In the genomic region with DNA sequence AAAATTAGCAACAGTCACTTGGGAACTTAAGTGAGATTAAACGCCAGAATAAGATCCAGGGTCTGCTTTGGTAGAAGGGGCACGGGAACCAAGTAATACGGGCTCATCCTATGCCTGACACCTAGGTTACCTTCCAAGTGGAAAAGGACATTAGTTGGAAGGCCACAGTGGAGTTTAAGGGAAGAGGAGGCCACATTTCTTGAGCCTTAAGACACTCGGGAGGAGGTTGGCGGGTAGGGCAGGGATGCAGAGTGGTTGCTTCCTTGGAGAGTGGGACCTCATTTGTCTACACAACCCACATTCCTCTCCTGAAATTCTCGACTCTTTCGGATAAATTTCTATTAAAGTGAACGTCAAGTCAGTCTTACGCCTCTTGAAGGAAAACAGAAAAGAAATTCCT, we compare ENCODE assay signal across 9 cellular contexts. TPM values are rescaled to one million over a fixed set of nuclear protein-coding genes. Genes with fewer than 3 reads are reported as not detected.
DNase-seq lines count a peak whose midpoint lies in the region; ATAC-seq and TF ChIP-seq lines count a peak whose summit lies in the region.
"Had no signal": no experiment of that assay in that cellular context is flagged by ENCODE, and none has a peak within 500 bp of the region (broad histone marks: within the 10 kb centered on the region; RNA-seq: fewer than 3 reads in every experiment).

No MANE protein-coding gene starts in this region.

- ATAC-seq in upper lobe of right lung = no peak
- ATAC-seq in HG02938 (IDR thresholded peaks at IDR 0.05; ENCODE audit: unreplicated experiment) = no peak

- intact Hi-C loops in upper lobe of right lung (cut with DNase I) = no loop called here

- H3K27me3 ChIP-seq in mucosa of stomach (ENCODE audit: control insufficient read depth, insufficient read depth, low read length) = no peaks in the 10 kb centered on the region
- no peaks in the 10 kb centered on the region for H3K27me3 ChIP-seq in upper lobe of right lung

- no peak for TF ChIP-seq CTCF in choroid plexus epithelial cell (conservative IDR thresholded peaks at IDR 0.05; ENCODE audit: low read depth, low read length)
- TF ChIP-seq CTCF in upper lobe of right lung (IDR thresholded peaks at IDR 0.05) = no peak

- H3K9me3 Mint-ChIP-seq in activated naive CD4-positive, alpha-beta T cell treated with anti-CD3 and anti-CD28 coated beads, Interleukin-2, amount 50 U/mL, for 24 hours = peaks cover 7% of the 10 kb centered on the region

- H3K27ac Mint-ChIP-seq in activated naive CD4-positive, alpha-beta T cell treated with anti-CD3 and anti-CD28 coated beads, Interleukin-2, amount 50 U/mL, for 24 hours = peak overlapping the region; percentile 61

- H3K4me3 Mint-ChIP-seq in activated naive CD4-positive, alpha-beta T cell treated with anti-CD3 and anti-CD28 coated beads, Interleukin-2, amount 50 U/mL, for 24 hours = peak overlapping the region; percentile 92

- H3K36me3 ChIP-seq in mucosa of stomach (ENCODE audit: control insufficient read depth, insufficient read depth, low read length) (no peaks in the 10 kb centered on the region), upper lobe of right lung (no peaks in the 10 kb centered on the region)

- H3K4me1 ChIP-seq in mucosa of stomach (ENCODE audit: control insufficient read depth, insufficient read depth, low read length) = peaks cover 9% of the 10 kb centered on the region
- H3K4me1 ChIP-seq in upper lobe of right lung = no peaks in the 10 kb centered on the region

- peak overlapping the region; percentile 19 for H3K4me3 ChIP-seq in choroid plexus epithelial cell (ENCODE audit: low read depth, low read length)
- H3K4me3 ChIP-seq in mucosa of stomach (ENCODE audit: low read length) = peak overlapping the region; percentile 16
- peak overlapping the region; percentile 49 for H3K4me3 ChIP-seq in upper lobe of right lung

- no peaks in the 10 kb centered on the region for H3K27me3 Mint-ChIP-seq in activated naive CD4-positive, alpha-beta T cell treated with anti-CD3 and anti-CD28 coated beads, Interleukin-2, amount 50 U/mL, for 24 hours

- peak overlapping the region; percentile 60 for H3K9ac ChIP-seq in mucosa of stomach (ENCODE audit: low read length)

- H3K9me3 ChIP-seq in mucosa of stomach (ENCODE audit: control insufficient read depth, low read length) (no peaks in the 10 kb centered on the region), upper lobe of right lung (no peaks in the 10 kb centered on the region)

- peak overlapping the region; percentile 26 for H3K27ac ChIP-seq in upper lobe of right lung
- H3K27ac ChIP-seq: VCaP had no signal

- no peak for DNase-seq in activated naive CD4-positive, alpha-beta T cell treated with anti-CD3 and anti-CD28 coated beads, Interleukin-2, amount 50 U/mL, for 16 hours
- DNase-seq in choroid plexus epithelial cell (ENCODE audit: low read depth) (no peak), upper lobe of right lung (no peak), D341Med (ENCODE audit: low spot score) (no peak)
- DNase-seq in stimulated activated CD4-positive, alpha-beta T cell treated with anti-CD3 and anti-CD28 coated beads, Interleukin-4, amount 100 ng/mL, for 4 hours = no peak

- H3K4me1 Mint-ChIP-seq in activated naive CD4-positive, alpha-beta T cell treated with anti-CD3 and anti-CD28 coated beads, Interleukin-2, amount 50 U/mL, for 24 hours = peaks cover 38% of the 10 kb centered on the region

- peaks cover 6% of the 10 kb centered on the region for H3K36me3 Mint-ChIP-seq in activated naive CD4-positive, alpha-beta T cell treated with anti-CD3 and anti-CD28 coated beads, Interleukin-2, amount 50 U/mL, for 24 hours

RNA-seq across cellular contexts. Expression of gene DNAH6, which starts 0.5 kb away (rescaled TPM):
- total RNA-seq in upper lobe of right lung = 1.1 TPM

RNA-seq across cellular contexts. Expression of gene SUCLG1, which starts 56.7 kb away (rescaled TPM):
- 52.7 TPM for total RNA-seq in upper lobe of right lung
